Comparison of ENCODE assay signal across 22 cellular contexts in the genomic region with DNA sequence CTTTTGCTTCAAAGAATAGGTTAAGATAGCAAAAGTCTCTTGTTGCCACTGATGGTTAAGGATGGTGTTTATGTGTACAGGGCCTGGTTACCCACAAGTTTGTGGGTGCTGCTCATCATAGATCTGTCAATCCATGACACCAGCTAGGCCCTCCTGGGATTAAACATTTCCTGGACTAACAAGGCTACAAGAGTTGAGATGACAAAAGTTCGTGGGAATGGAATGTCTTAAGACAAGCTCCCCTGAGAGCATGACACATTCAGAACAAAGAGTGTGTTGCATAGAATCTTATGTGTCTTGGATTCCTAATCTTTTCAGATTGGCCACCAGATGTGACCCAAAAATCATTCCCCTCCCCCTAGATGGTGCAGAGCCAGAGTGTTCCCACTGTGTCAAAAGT.
"Had no signal": no experiment of that assay in that cellular context is flagged by ENCODE, and none has a peak within 500 bp of the region (broad histone marks: within the 10 kb centered on the region; RNA-seq: fewer than 3 reads in every experiment).

No MANE protein-coding gene starts in this region.

- H3K27ac Mint-ChIP-seq: dendritic cell treated with granulocyte-macrophage colony-stimulating factor and Interleukin-4, amounts not matched to agents 40 ng/mL and 50 ng/mL, for 4 days; endodermal cell; naive thymus-derived CD8-positive, alpha-beta T cell; progenitor cell of endocrine pancreas; stimulated activated effector memory CD8-positive, alpha-beta T cell treated with anti-CD3 and anti-CD28 coated beads, Interleukin-12 subunit alpha, Interleukin-12 subunit beta, amount 100 ng/mL, for 72 hours; type B pancreatic cell had no signal

- DNase-seq: central memory CD4-positive, alpha-beta T cell; effector CD8-positive, alpha-beta T cell; endodermal cell; gastrocnemius medialis; head of caudate nucleus; left cardiac atrium; left lung; mesendoderm; naive thymus-derived CD8-positive, alpha-beta T cell; right lobe of liver; stimulated activated CD4-positive, alpha-beta T cell treated with anti-CD3 and anti-CD28 coated beads, Interleukin-2, amount 100 ng/mL, for 24 hours; stimulated activated CD4-positive, alpha-beta T cell treated with anti-CD3 and anti-CD28 coated beads, Interleukin-4, amount 100 ng/mL, for 24 hours; stimulated activated naive CD4-positive, alpha-beta T cell treated with Interleukin-2 at 50 U/mL for 16 hours; stomach; thyroid gland had no signal

- H3K4me2 ChIP-seq: smooth muscle cell had no signal

- H3K36me3 ChIP-seq: esophagus muscularis mucosa, gastrocnemius medialis, left lung, right lobe of liver, stomach, thyroid gland had no signal

- H3K27ac ChIP-seq: esophagus muscularis mucosa, gastrocnemius medialis, left lung, parathyroid adenoma, right lobe of liver, stomach, thyroid gland had no signal

- H3K9me3 ChIP-seq: gastrocnemius medialis, right lobe of liver, thyroid gland had no signal

- H3K4me1 ChIP-seq: esophagus muscularis mucosa, gastrocnemius medialis, left lung, parathyroid adenoma, right lobe of liver, stomach, thyroid gland had no signal

- H3K9ac ChIP-seq: parathyroid adenoma had no signal

- H3K36me3 Mint-ChIP-seq: stimulated activated effector memory CD8-positive, alpha-beta T cell treated with anti-CD3 and anti-CD28 coated beads, Interleukin-12 subunit alpha, Interleukin-12 subunit beta, amount 100 ng/mL, for 72 hours; type B pancreatic cell had no signal

- H3K4me3 Mint-ChIP-seq: dendritic cell treated with granulocyte-macrophage colony-stimulating factor and Interleukin-4, amounts not matched to agents 40 ng/mL and 50 ng/mL, for 4 days; endodermal cell; naive thymus-derived CD8-positive, alpha-beta T cell; stimulated activated effector memory CD8-positive, alpha-beta T cell treated with anti-CD3 and anti-CD28 coated beads, Interleukin-12 subunit alpha, Interleukin-12 subunit beta, amount 100 ng/mL, for 72 hours; type B pancreatic cell had no signal

- H2AFZ ChIP-seq: parathyroid adenoma had no signal

- H3K79me2 ChIP-seq: parathyroid adenoma had no signal

- H3K4me1 Mint-ChIP-seq: naive thymus-derived CD8-positive, alpha-beta T cell; stimulated activated effector memory CD8-positive, alpha-beta T cell treated with anti-CD3 and anti-CD28 coated beads, Interleukin-12 subunit alpha, Interleukin-12 subunit beta, amount 100 ng/mL, for 72 hours had no signal

- ATAC-seq: gastrocnemius medialis; left cardiac atrium; left lung; naive thymus-derived CD8-positive, alpha-beta T cell; right lobe of liver; stimulated activated effector memory CD8-positive, alpha-beta T cell treated with anti-CD3 and anti-CD28 coated beads, Interleukin-12 subunit alpha, Interleukin-12 subunit beta, amount 100 ng/mL, for 72 hours had no signal

- H3K4me3 ChIP-seq: esophagus muscularis mucosa, gastrocnemius medialis, left lung, right lobe of liver, smooth muscle cell, stomach, thyroid gland had no signal

- H3K27me3 ChIP-seq: esophagus muscularis mucosa, gastrocnemius medialis, left lung, right lobe of liver, stomach, thyroid gland had no signal

- H3K27me3 Mint-ChIP-seq: dendritic cell treated with granulocyte-macrophage colony-stimulating factor and Interleukin-4, amounts not matched to agents 40 ng/mL and 50 ng/mL, for 4 days; progenitor cell of endocrine pancreas; type B pancreatic cell had no signal
